21 cellular contexts compared by ENCODE assay signal in the genomic region with DNA sequence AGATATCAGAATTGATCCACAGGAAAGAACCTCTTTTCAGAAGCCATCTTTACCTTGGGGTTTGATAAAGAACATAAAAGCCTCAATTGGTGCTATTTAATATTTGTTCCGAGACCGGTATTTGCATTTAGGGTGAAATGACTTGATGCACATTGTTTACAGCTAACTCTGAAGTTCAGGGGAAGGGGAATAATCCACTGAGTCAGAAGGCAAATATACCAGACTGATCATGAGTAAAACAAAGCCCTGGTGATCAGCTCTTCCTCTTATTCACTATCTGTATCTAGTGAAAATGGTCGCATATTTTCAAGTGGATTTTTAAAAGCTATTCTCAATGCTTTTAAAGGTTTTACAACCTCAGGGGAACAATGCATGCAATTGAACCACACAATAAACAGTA. TPM values are rescaled to one million over a fixed set of nuclear protein-coding genes. Genes with fewer than 3 reads are reported as not detected.
"Had no signal": no experiment of that assay in that cellular context is flagged by ENCODE, and none has a peak within 500 bp of the region (broad histone marks: within the 10 kb centered on the region; RNA-seq: fewer than 3 reads in every experiment).

No MANE protein-coding gene starts in this region.

- H3K4me1 Mint-ChIP-seq: activated CD4-positive, alpha-beta memory T cell treated with anti-CD3 and anti-CD28 coated beads, Interleukin-2, amount 10 ng/mL, durations not matched to agents 7 days and 5 days; activated CD4-positive, alpha-beta T cell treated with anti-CD3 and anti-CD28 coated beads for 36 hours; activated naive CD4-positive, alpha-beta T cell treated with anti-CD3 and anti-CD28 coated beads, Interleukin-2, amount 10 ng/mL, durations not matched to agents 7 days and 5 days; activated naive CD8-positive, alpha-beta T cell treated with anti-CD3 and anti-CD28 coated beads for 36 hours; activated T-helper 17 cell treated with anti-CD3 and anti-CD28 coated beads, Interleukin-2, amount 50 U/mL, for 72 hours had no signal

- H3K27me3 Mint-ChIP-seq: activated naive CD4-positive, alpha-beta T cell treated with anti-CD3 and anti-CD28 coated beads, Interleukin-2, amount 10 ng/mL, durations not matched to agents 7 days and 5 days; activated T-helper 17 cell treated with anti-CD3 and anti-CD28 coated beads, Interleukin-2, amount 50 U/mL, for 72 hours had no signal

- H3K27ac ChIP-seq: brain microvascular endothelial cell, cardiac muscle cell, WERI-Rb-1 had no signal

- H3K36me3 ChIP-seq: brain microvascular endothelial cell, cardiac muscle cell, WERI-Rb-1 had no signal

- H3K36me3 Mint-ChIP-seq: activated naive CD4-positive, alpha-beta T cell treated with anti-CD3 and anti-CD28 coated beads, Interleukin-2, amount 10 ng/mL, durations not matched to agents 7 days and 5 days; activated naive CD8-positive, alpha-beta T cell treated with anti-CD3 and anti-CD28 coated beads for 36 hours had no signal

- H3K9ac ChIP-seq: SK-N-SH had no signal

- H3K4me3 ChIP-seq: cardiac muscle cell had no signal

- H3K4me2 ChIP-seq: SK-N-SH had no signal

- H3K9me2 ChIP-seq: SK-N-SH had no signal

- H3K9me3 ChIP-seq: SK-N-SH had no signal

- DNase-seq: activated CD4-positive, alpha-beta memory T cell treated with anti-CD3 and anti-CD28 coated beads, Interleukin-2, amount 10 ng/mL, durations not matched to agents 7 days and 5 days; activated CD4-positive, alpha-beta T cell treated with anti-CD3 and anti-CD28 coated beads for 36 hours; activated CD4-positive, alpha-beta T cell treated with anti-CD3 and anti-CD28 coated beads, Interleukin-2, amount 50 U/mL, for 1 hour; activated gamma-delta T cell treated with Interleukin-2 at 50 U/mL for 16 hours; activated naive CD4-positive, alpha-beta T cell treated with anti-CD3 and anti-CD28 coated beads, Interleukin-2, amount 10 ng/mL, durations not matched to agents 7 days and 5 days; activated naive CD8-positive, alpha-beta T cell treated with anti-CD3 and anti-CD28 coated beads for 36 hours; activated T-cell treated with anti-CD3 and anti-CD28 coated beads for 4 hours; activated T-cell treated with anti-CD3 and anti-CD28 coated beads, Interleukin-2, amount 50 U/mL, for 48 hours; brain microvascular endothelial cell; Kasumi-1; KBM-7; NCI-H2029; NCI-H446; NCI-H524; SIG-M5; SK-N-SH; T-helper 1 cell; WERI-Rb-1 had no signal

- H3K27ac Mint-ChIP-seq: activated CD4-positive, alpha-beta memory T cell treated with anti-CD3 and anti-CD28 coated beads, Interleukin-2, amount 10 ng/mL, durations not matched to agents 7 days and 5 days; activated CD4-positive, alpha-beta T cell treated with anti-CD3 and anti-CD28 coated beads for 36 hours; activated naive CD4-positive, alpha-beta T cell treated with anti-CD3 and anti-CD28 coated beads, Interleukin-2, amount 10 ng/mL, durations not matched to agents 7 days and 5 days; activated naive CD8-positive, alpha-beta T cell treated with anti-CD3 and anti-CD28 coated beads for 36 hours; activated T-helper 17 cell treated with anti-CD3 and anti-CD28 coated beads, Interleukin-2, amount 50 U/mL, for 72 hours had no signal

- H3K9me3 Mint-ChIP-seq: activated CD4-positive, alpha-beta memory T cell treated with anti-CD3 and anti-CD28 coated beads, Interleukin-2, amount 10 ng/mL, durations not matched to agents 7 days and 5 days; activated naive CD4-positive, alpha-beta T cell treated with anti-CD3 and anti-CD28 coated beads, Interleukin-2, amount 10 ng/mL, durations not matched to agents 7 days and 5 days; activated naive CD8-positive, alpha-beta T cell treated with anti-CD3 and anti-CD28 coated beads for 36 hours had no signal

- H3K27me3 ChIP-seq: brain microvascular endothelial cell, cardiac muscle cell had no signal

- H3K4me3 Mint-ChIP-seq: activated CD4-positive, alpha-beta memory T cell treated with anti-CD3 and anti-CD28 coated beads, Interleukin-2, amount 10 ng/mL, durations not matched to agents 7 days and 5 days; activated CD4-positive, alpha-beta T cell treated with anti-CD3 and anti-CD28 coated beads for 36 hours; activated naive CD4-positive, alpha-beta T cell treated with anti-CD3 and anti-CD28 coated beads, Interleukin-2, amount 10 ng/mL, durations not matched to agents 7 days and 5 days; activated naive CD8-positive, alpha-beta T cell treated with anti-CD3 and anti-CD28 coated beads for 36 hours; activated T-helper 17 cell treated with anti-CD3 and anti-CD28 coated beads, Interleukin-2, amount 50 U/mL, for 72 hours had no signal

RNA-seq across cellular contexts. Expression of a gene that starts 53.0 kb away (rescaled TPM):
- total RNA-seq: activated CD4-positive, alpha-beta memory T cell treated with anti-CD3 and anti-CD28 coated beads, Interleukin-2, amount 10 ng/mL, durations not matched to agents 7 days and 5 days; activated CD4-positive, alpha-beta T cell treated with anti-CD3 and anti-CD28 coated beads for 36 hours; activated T-helper 17 cell treated with anti-CD3 and anti-CD28 coated beads, Interleukin-2, amount 50 U/mL, for 72 hours; T-helper 2 cell treated with Interferon-gamma antibody and Interleukin-4, amounts not matched to agents 100 ng/mL and 5 ng/mL, for 36 hours had no signal
